ENCODE assay signal across 1 cellular context in the genomic region with DNA sequence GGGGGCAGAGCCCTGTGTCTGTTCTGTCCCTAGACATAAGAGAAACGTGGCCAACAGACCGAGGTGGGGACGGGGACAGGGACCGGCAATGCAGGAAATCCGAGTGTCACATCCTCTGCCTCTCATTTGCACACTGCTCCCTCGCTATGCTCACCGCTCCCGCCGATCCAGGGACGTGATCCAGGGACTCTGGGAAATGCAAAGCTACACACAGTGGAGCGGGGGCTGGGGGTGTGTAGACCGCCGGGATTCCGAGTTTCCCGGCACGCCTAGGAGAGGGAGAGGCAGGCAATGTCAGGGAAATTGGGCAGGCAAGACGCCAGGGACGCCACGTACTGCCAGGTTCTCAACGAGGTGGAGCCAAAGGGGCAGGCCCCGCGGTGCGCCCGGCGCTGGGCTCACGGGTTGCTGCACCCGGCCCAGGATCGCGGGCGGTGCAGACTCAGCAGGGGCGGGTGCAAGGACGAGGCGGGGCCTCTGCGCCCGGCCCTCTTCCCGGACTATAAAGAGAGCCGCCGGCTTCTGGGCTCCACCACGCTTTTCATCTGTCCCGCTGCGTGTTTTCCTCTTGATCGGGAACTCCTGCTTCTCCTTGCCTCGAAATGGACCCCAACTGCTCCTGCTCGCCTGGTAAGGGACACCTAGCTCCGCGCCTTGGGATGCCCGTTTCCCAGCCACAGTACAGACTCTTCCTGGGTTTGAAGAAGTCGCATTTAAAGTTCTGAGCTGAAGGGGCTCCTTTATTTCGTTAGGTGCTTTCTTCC.
TF ChIP-seq lines count a peak whose summit lies in the region.

A gene (plus strand): TSS at position 532 of the 764 bp plus-strand sequence. CDS start 71 bp downstream, at position 603.

TF ChIP-seq in HEK293, 187 proteins besides CTCF, POLR2A, EP300 and RAD21 (continued from another document and continues in another):
- TF ChIP-seq, protein P1, sequence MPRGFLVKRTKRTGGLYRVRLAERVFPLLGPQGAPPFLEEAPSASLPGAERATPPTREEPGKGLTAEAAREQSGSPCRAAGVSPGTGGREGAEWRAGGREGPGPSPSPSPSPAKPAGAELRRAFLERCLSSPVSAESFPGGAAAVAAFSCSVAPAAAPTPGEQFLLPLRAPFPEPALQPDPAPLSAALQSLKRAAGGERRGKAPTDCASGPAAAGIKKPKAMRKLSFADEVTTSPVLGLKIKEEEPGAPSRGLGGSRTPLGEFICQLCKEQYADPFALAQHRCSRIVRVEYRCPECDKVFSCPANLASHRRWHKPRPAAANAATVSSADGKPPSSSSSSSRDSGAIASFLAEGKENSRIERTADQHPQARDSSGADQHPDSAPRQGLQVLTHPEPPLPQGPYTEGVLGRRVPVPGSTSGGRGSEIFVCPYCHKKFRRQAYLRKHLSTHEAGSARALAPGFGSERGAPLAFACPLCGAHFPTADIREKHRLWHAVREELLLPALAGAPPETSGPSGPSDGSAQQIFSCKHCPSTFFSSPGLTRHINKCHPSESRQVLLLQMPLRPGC (tag by site-specific recombination; IDR thresholded peaks at IDR 0.05): no peak
- TF ChIP-seq ZNF146 (tag by site-specific recombination; IDR thresholded peaks at IDR 0.05) (no peak), ZNF600 (tag by site-specific recombination; IDR thresholded peaks at IDR 0.05) (no peak), ZEB2 (tag by site-specific recombination; IDR thresholded peaks at IDR 0.05) (no peak), ZNF701 (tag by site-specific recombination; IDR thresholded peaks at IDR 0.05) (no peak), ZNF132 (tag by site-specific recombination; IDR thresholded peaks at IDR 0.05; ENCODE audit: borderline replicate concordance) (no peak), SP7 (tag by site-specific recombination; IDR thresholded peaks at IDR 0.05) (0 out of 2 replicates have a peak, but pooled peaks have one; percentile 26), KLF8 (tag by site-specific recombination; IDR thresholded peaks at IDR 0.05) (peak; percentile 42; the same call in 1 of the 2 replicates), EGR2 (tag by site-specific recombination; IDR thresholded peaks at IDR 0.05; ENCODE audit: low read depth) (peak; percentile 46), ZBTB17 (tag by site-specific recombination; IDR thresholded peaks at IDR 0.05) (peak; percentile 77), ZNF202 (tag by site-specific recombination; IDR thresholded peaks at IDR 0.05; ENCODE audit: borderline replicate concordance) (no peak), SCRT1 (tag by site-specific recombination; IDR thresholded peaks at IDR 0.05; ENCODE audit: borderline replicate concordance) (no peak), ZNF211 (tag by site-specific recombination; IDR thresholded peaks at IDR 0.05; ENCODE audit: low read depth) (no peak), ZNF621 (tag by site-specific recombination; IDR thresholded peaks at IDR 0.05) (no peak), GLI2 (tag by site-specific recombination; IDR thresholded peaks at IDR 0.05; ENCODE audit: borderline replicate concordance, low read depth) (no peak), ZNF37A (tag by site-specific recombination; IDR thresholded peaks at IDR 0.05) (no peak), ZNF175 (tag by site-specific recombination; IDR thresholded peaks at IDR 0.05) (no peak), ZNF23 (tag by site-specific recombination; IDR thresholded peaks at IDR 0.05; ENCODE audit: borderline replicate concordance) (no peak), TRIM28 (IDR thresholded peaks at IDR 0.05; ENCODE audit: borderline replicate concordance, low read length) (peak; percentile 64; the same call in 1 of the 2 replicates), ZNF658 (tag by site-specific recombination; IDR thresholded peaks at IDR 0.05) (no peak), BCL11B (tag by site-specific recombination; IDR thresholded peaks at IDR 0.05; ENCODE audit: low read depth) (no peak), SALL2 (tag by site-specific recombination; IDR thresholded peaks at IDR 0.05; ENCODE audit: borderline replicate concordance) (no peak), ZNF19 (tag by site-specific recombination; IDR thresholded peaks at IDR 0.05; ENCODE audit: low read depth) (no peak), ZNF521 (tag by site-specific recombination; IDR thresholded peaks at IDR 0.05) (no peak), ZNF707 (tag by site-specific recombination; IDR thresholded peaks at IDR 0.05) (no peak), ZNF561 (tag by site-specific recombination; IDR thresholded peaks at IDR 0.05; ENCODE audit: borderline replicate concordance) (0 out of 2 replicates have a peak, but pooled peaks have one; percentile 24), ZNF571 (tag by site-specific recombination; IDR thresholded peaks at IDR 0.05) (no peak), ZNF214 (tag by site-specific recombination; IDR thresholded peaks at IDR 0.05; ENCODE audit: borderline replicate concordance) (no peak), ZNF341 (tag by site-specific recombination; IDR thresholded peaks at IDR 0.05; ENCODE audit: low read depth) (no peak), ZNF157 (tag by site-specific recombination; IDR thresholded peaks at IDR 0.05) (no peak), ZNF335 (tag by site-specific recombination; conservative IDR thresholded peaks at IDR 0.05) (peak; percentile 78), ZNF677 (tag by site-specific recombination; IDR thresholded peaks at IDR 0.05) (no peak), ZNF548 (tag by site-specific recombination; IDR thresholded peaks at IDR 0.05) (no peak), ZIC2 (tag by site-specific recombination; IDR thresholded peaks at IDR 0.05) (peak; percentile 66)
- TF ChIP-seq, protein P2, sequence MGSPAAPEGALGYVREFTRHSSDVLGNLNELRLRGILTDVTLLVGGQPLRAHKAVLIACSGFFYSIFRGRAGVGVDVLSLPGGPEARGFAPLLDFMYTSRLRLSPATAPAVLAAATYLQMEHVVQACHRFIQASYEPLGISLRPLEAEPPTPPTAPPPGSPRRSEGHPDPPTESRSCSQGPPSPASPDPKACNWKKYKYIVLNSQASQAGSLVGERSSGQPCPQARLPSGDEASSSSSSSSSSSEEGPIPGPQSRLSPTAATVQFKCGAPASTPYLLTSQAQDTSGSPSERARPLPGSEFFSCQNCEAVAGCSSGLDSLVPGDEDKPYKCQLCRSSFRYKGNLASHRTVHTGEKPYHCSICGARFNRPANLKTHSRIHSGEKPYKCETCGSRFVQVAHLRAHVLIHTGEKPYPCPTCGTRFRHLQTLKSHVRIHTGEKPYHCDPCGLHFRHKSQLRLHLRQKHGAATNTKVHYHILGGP (tag by site-specific recombination; IDR thresholded peaks at IDR 0.05): no peak
- TF ChIP-seq, protein P3, sequence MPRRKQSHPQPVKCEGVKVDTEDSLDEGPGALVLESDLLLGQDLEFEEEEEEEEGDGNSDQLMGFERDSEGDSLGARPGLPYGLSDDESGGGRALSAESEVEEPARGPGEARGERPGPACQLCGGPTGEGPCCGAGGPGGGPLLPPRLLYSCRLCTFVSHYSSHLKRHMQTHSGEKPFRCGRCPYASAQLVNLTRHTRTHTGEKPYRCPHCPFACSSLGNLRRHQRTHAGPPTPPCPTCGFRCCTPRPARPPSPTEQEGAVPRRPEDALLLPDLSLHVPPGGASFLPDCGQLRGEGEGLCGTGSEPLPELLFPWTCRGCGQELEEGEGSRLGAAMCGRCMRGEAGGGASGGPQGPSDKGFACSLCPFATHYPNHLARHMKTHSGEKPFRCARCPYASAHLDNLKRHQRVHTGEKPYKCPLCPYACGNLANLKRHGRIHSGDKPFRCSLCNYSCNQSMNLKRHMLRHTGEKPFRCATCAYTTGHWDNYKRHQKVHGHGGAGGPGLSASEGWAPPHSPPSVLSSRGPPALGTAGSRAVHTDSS (tag by site-specific recombination; IDR thresholded peaks at IDR 0.05): no peak
- TF ChIP-seq, protein P4, sequence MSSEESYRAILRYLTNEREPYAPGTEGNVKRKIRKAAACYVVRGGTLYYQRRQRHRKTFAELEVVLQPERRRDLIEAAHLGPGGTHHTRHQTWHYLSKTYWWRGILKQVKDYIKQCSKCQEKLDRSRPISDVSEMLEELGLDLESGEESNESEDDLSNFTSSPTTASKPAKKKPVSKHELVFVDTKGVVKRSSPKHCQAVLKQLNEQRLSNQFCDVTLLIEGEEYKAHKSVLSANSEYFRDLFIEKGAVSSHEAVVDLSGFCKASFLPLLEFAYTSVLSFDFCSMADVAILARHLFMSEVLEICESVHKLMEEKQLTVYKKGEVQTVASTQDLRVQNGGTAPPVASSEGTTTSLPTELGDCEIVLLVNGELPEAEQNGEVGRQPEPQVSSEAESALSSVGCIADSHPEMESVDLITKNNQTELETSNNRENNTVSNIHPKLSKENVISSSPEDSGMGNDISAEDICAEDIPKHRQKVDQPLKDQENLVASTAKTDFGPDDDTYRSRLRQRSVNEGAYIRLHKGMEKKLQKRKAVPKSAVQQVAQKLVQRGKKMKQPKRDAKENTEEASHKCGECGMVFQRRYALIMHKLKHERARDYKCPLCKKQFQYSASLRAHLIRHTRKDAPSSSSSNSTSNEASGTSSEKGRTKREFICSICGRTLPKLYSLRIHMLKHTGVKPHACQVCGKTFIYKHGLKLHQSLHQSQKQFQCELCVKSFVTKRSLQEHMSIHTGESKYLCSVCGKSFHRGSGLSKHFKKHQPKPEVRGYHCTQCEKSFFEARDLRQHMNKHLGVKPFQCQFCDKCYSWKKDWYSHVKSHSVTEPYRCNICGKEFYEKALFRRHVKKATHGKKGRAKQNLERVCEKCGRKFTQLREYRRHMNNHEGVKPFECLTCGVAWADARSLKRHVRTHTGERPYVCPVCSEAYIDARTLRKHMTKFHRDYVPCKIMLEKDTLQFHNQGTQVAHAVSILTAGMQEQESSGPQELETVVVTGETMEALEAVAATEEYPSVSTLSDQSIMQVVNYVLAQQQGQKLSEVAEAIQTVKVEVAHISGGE (tag by site-specific recombination; conservative IDR thresholded peaks at IDR 0.05; ENCODE audit: low read depth): peak; percentile 42; the same call in 1 of the 2 replicates
- TF ChIP-seq, protein P5, sequence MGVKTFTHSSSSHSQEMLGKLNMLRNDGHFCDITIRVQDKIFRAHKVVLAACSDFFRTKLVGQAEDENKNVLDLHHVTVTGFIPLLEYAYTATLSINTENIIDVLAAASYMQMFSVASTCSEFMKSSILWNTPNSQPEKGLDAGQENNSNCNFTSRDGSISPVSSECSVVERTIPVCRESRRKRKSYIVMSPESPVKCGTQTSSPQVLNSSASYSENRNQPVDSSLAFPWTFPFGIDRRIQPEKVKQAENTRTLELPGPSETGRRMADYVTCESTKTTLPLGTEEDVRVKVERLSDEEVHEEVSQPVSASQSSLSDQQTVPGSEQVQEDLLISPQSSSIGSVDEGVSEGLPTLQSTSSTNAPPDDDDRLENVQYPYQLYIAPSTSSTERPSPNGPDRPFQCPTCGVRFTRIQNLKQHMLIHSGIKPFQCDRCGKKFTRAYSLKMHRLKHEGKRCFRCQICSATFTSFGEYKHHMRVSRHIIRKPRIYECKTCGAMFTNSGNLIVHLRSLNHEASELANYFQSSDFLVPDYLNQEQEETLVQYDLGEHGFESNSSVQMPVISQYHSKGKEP (tag by site-specific recombination; IDR thresholded peaks at IDR 0.05): peak; percentile 25; the same call in 1 of the 2 replicates
- TF ChIP-seq, protein P6, sequence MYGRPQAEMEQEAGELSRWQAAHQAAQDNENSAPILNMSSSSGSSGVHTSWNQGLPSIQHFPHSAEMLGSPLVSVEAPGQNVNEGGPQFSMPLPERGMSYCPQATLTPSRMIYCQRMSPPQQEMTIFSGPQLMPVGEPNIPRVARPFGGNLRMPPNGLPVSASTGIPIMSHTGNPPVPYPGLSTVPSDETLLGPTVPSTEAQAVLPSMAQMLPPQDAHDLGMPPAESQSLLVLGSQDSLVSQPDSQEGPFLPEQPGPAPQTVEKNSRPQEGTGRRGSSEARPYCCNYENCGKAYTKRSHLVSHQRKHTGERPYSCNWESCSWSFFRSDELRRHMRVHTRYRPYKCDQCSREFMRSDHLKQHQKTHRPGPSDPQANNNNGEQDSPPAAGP (tag by site-specific recombination; IDR thresholded peaks at IDR 0.05): no peak
- TF ChIP-seq, protein P7, sequence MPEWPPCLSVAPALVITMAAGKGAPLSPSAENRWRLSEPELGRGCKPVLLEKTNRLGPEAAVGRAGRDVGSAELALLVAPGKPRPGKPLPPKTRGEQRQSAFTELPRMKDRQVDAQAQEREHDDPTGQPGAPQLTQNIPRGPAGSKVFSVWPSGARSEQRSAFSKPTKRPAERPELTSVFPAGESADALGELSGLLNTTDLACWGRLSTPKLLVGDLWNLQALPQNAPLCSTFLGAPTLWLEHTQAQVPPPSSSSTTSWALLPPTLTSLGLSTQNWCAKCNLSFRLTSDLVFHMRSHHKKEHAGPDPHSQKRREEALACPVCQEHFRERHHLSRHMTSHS (tag by site-specific recombination; IDR thresholded peaks at IDR 0.05): no peak
- TF ChIP-seq, protein P8, sequence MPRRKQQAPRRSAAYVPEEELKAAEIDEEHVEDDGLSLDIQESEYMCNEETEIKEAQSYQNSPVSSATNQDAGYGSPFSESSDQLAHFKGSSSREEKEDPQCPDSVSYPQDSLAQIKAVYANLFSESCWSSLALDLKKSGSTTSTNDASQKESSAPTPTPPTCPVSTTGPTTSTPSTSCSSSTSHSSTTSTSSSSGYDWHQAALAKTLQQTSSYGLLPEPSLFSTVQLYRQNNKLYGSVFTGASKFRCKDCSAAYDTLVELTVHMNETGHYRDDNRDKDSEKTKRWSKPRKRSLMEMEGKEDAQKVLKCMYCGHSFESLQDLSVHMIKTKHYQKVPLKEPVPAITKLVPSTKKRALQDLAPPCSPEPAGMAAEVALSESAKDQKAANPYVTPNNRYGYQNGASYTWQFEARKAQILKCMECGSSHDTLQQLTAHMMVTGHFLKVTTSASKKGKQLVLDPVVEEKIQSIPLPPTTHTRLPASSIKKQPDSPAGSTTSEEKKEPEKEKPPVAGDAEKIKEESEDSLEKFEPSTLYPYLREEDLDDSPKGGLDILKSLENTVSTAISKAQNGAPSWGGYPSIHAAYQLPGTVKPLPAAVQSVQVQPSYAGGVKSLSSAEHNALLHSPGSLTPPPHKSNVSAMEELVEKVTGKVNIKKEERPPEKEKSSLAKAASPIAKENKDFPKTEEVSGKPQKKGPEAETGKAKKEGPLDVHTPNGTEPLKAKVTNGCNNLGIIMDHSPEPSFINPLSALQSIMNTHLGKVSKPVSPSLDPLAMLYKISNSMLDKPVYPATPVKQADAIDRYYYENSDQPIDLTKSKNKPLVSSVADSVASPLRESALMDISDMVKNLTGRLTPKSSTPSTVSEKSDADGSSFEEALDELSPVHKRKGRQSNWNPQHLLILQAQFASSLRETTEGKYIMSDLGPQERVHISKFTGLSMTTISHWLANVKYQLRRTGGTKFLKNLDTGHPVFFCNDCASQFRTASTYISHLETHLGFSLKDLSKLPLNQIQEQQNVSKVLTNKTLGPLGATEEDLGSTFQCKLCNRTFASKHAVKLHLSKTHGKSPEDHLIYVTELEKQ (tag by site-specific recombination; IDR thresholded peaks at IDR 0.05; ENCODE audit: borderline replicate concordance): no peak
- TF ChIP-seq, protein P9, sequence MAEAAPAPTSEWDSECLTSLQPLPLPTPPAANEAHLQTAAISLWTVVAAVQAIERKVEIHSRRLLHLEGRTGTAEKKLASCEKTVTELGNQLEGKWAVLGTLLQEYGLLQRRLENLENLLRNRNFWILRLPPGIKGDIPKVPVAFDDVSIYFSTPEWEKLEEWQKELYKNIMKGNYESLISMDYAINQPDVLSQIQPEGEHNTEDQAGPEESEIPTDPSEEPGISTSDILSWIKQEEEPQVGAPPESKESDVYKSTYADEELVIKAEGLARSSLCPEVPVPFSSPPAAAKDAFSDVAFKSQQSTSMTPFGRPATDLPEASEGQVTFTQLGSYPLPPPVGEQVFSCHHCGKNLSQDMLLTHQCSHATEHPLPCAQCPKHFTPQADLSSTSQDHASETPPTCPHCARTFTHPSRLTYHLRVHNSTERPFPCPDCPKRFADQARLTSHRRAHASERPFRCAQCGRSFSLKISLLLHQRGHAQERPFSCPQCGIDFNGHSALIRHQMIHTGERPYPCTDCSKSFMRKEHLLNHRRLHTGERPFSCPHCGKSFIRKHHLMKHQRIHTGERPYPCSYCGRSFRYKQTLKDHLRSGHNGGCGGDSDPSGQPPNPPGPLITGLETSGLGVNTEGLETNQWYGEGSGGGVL (tag by site-specific recombination; IDR thresholded peaks at IDR 0.05): no peak
